Comparison of ENCODE assay signal across 19 cellular contexts in the genomic region with DNA sequence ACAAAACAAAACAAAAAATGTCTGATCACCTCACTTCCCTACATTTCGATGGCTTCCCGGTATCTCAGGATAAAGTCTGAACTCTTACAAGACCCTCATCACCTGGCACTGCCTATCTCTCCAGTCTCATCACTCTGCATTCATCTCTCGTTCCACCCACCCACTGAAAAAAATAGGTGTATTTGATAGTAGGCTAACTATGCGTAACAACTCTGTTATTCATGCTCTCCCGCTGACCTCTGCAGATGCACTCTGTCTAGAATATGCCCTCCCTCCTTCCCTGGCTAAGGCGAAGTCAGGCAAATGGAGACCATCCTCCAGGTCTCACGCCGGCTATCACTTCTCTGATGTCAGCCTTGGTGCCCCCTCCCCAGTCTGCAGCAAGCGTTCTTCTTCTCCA. TPM values are rescaled to one million over a fixed set of nuclear protein-coding genes. Genes with fewer than 3 reads are reported as not detected.
DNase-seq lines count a peak whose midpoint lies in the region; ATAC-seq, FAIRE-seq and TF ChIP-seq lines count a peak whose summit lies in the region.
"Had no signal": no experiment of that assay in that cellular context is flagged by ENCODE, and none has a peak within 500 bp of the region (broad histone marks: within the 10 kb centered on the region; RNA-seq: fewer than 3 reads in every experiment).

No MANE protein-coding gene starts in this region.

- ATAC-seq in HepG2 (no peak), right lobe of liver (no peak), GM19035 (IDR thresholded peaks at IDR 0.05; ENCODE audit: unreplicated experiment) (no peak), HG03442 (IDR thresholded peaks at IDR 0.05; ENCODE audit: unreplicated experiment) (no peak)

- DNase-seq in HepG2 (ENCODE audit: low spot score), result no peak
- DNase-seq in right lobe of liver, result no peak
- no peak for DNase-seq in H1 (ENCODE audit: low read depth in 1 of 2, low spot score in 2 of 2)
- DNase-seq in NCI-H1694 (lab: John Stamatoyannopoulos, UW), result no peak
- DNase-seq: 8988T; Calu3; CD4-positive, alpha-beta memory T cell; DMS79 treated with DMSO at 0.1 percent for 48 hours; GF-D8; HCEC 1CT had no signal

- no peak overlapping the region for H4K5ac ChIP-seq in H1 (ENCODE audit: insufficient read length, low read depth, low read length)

- peak overlapping the region; percentile 83; the same call in 1 of the 2 replicates for H2BK12ac ChIP-seq in H1 (ENCODE audit: low read depth, low read length)

- H3K27ac ChIP-seq in HepG2 (ENCODE audit: extremely low read length, insufficient read depth, low read length) (peak overlapping the region; percentile 93), right lobe of liver (no peak overlapping the region), H1 (ENCODE audit: low read depth, low read length) (no peak overlapping the region)
- H3K27ac ChIP-seq: BLaER1, GM23248 had no signal

- H2AK5ac ChIP-seq in H1 (ENCODE audit: low read depth, low read length), result no peak overlapping the region

- in situ Hi-C loops in HepG2 (cut with HindIII; ENCODE audit: extremely low pct_ligation_motif_present, low pct_unique_long_range_greater_than_20kb), result loop anchor here (10.0 to 25.0 kb wide), 3 partner anchors 125 to 672 kb away; a partner anchor contains a TSS

- H3K18ac ChIP-seq in H1 (ENCODE audit: extremely low read depth, low read length), result no peak overlapping the region; the same call in 1 of the 2 replicates

- no peak overlapping the region; the same call in 1 of the 2 replicates for H2BK20ac ChIP-seq in H1 (ENCODE audit: low read length)

- no peak overlapping the region; the same call in 1 of the 2 replicates for H2BK15ac ChIP-seq in H1 (ENCODE audit: low read length)

- no peak overlapping the region for H3K4ac ChIP-seq in H1 (replicated peaks; ENCODE audit: insufficient read length, low read depth, low read length)

- H4K20me1 ChIP-seq in HepG2 (ENCODE audit: insufficient read depth, low read length), result no peaks in the 10 kb centered on the region
- no peaks in the 10 kb centered on the region for H4K20me1 ChIP-seq in H1 (replicated peaks in 1 of 2; ENCODE audit: control insufficient read depth in 1 of 2, insufficient read depth in 2 of 2, low read length in 2 of 2)
- H4K20me1 ChIP-seq: BLaER1 had no signal

- H3K4me1 Mint-ChIP-seq in nephron, result peaks cover 34% of the 10 kb centered on the region

- TF ChIP-seq RAD21 in HepG2 (CRISPR knock-in tag; IDR thresholded peaks at IDR 0.05) (no peak), H1 (IDR thresholded peaks at IDR 0.05 in 1 of 2, conservative IDR thresholded peaks at IDR 0.05 in 1 of 2; ENCODE audit: low read depth in 2 of 2, low read length in 2 of 2) (no peak)

- FAIRE-seq in HepG2 (lab: Jason Lieb, UNC) (no peak), H1 (lab: Jason Lieb, UNC) (no peak)
- FAIRE-seq: GM19239, H54, HTR-8/SVneo had no signal

- no peak overlapping the region for H2BK120ac ChIP-seq in H1 (replicated peaks; ENCODE audit: low read depth, low read length)

- no peak overlapping the region for H3K23ac ChIP-seq in H1 (ENCODE audit: insufficient read length)

- peaks cover 64% of the 10 kb centered on the region for H3K4me1 ChIP-seq in HepG2 (ENCODE audit: insufficient read depth, low read length)
- H3K4me1 ChIP-seq in right lobe of liver, result peaks cover 0 to 19% (median 7%) of the 10 kb centered on the region in 4 donors
- peaks cover 6 to 12% (median 8%) of the 10 kb centered on the region in 4 experiments; a peak in 6 of 7 replicates for H3K4me1 ChIP-seq in H1 (replicated peaks in 1 of 4; ENCODE audit: control insufficient read depth in 3 of 4, insufficient read depth in 4 of 4, low read length in 3 of 4)

- no peaks in the 10 kb centered on the region for H3K79me1 ChIP-seq in H1 (ENCODE audit: low read depth, low read length)

- no TSS peak for BruUV-seq in HepG2 (replicated peaks; lab: Mats Ljungman, UMichigan)

- WGBS in HepG2 (ENCODE audit: low lambda C conversion rate), result 97% methylated on average over 9 of the region's 9 CpGs
- 97% methylated on average over 7 of the region's 9 CpGs for WGBS in right lobe of liver (ENCODE audit: insufficient coverage, low coverage, low lambda C conversion rate, missing lambda C conversion rate)
- WGBS in H1 (ENCODE audit: extremely low coverage in 1 of 2, insufficient coverage in 1 of 2, insufficient read length in 1 of 2, insufficient replicate concordance in 2 of 2, low coverage in 1 of 2, low lambda C conversion rate in 2 of 2, missing lambda C conversion rate in 1 of 2), 2 experiments, result 88% methylated on average over 9 of the region's 9 CpGs; no CpG with 5 or more reads in 1 of the 2 experiments

- no peak overlapping the region for H2BK5ac ChIP-seq in H1 (ENCODE audit: low read depth, low read length)

- H3K9ac ChIP-seq in HepG2 (ENCODE audit: insufficient read depth, low read depth, low read length) (peak overlapping the region; percentile 79; the same call in 1 of the 2 replicates), H1 (replicated peaks in 1 of 4; ENCODE audit: extremely low read depth in 1 of 4, low read depth in 3 of 4, low read length in 3 of 4) (no peak overlapping the region)
- H3K9ac ChIP-seq: BLaER1, GM23248 had no signal

- no peaks in the 10 kb centered on the region for H3K9me3 Mint-ChIP-seq in nephron
- H3K9me3 Mint-ChIP-seq: CD4-positive, alpha-beta memory T cell had no signal

- TF ChIP-seq CTCF in HepG2 (CRISPR knock-in tag; IDR thresholded peaks at IDR 0.05) (no peak), right lobe of liver (IDR thresholded peaks at IDR 0.05) (no peak), H1 (IDR thresholded peaks at IDR 0.05; ENCODE audit: control extremely low read depth in 1 of 3, insufficient read depth in 1 of 3, low read depth in 1 of 3, low read length in 3 of 3) (no peak), nephron (IDR thresholded peaks at IDR 0.05; ENCODE audit: unreplicated experiment in 3 of 3) (no peak)

- no peak overlapping the region for H3K56ac ChIP-seq in H1 (replicated peaks; ENCODE audit: insufficient read length, low read depth, low read length)

- H3K27me3 ChIP-seq in HepG2 (ENCODE audit: control insufficient read depth in 1 of 2, insufficient read depth in 2 of 2, low read length in 2 of 2) (no peaks in the 10 kb centered on the region), right lobe of liver (no peaks in the 10 kb centered on the region), H1 (replicated peaks in 1 of 4; ENCODE audit: control insufficient read depth in 3 of 4, extremely low read depth in 1 of 4, insufficient read depth in 3 of 4, low read length in 3 of 4) (no peaks in the 10 kb centered on the region; a peak in 1 of 7 replicates)
- H3K27me3 ChIP-seq: BLaER1 had no signal

- no peak for TF ChIP-seq POLR2A in HepG2 (IDR thresholded peaks at IDR 0.05; ENCODE audit: insufficient read depth in 1 of 2, low read depth in 2 of 2, low read length in 2 of 2)
- no peak for TF ChIP-seq POLR2A in right lobe of liver (IDR thresholded peaks at IDR 0.05)
- no peak for TF ChIP-seq POLR2A in H1 (IDR thresholded peaks at IDR 0.05; ENCODE audit: control extremely low read depth in 1 of 2, low read depth in 2 of 2, low read length in 2 of 2)

- no peaks in the 10 kb centered on the region for H3K36me3 ChIP-seq in HepG2 (replicated peaks in 1 of 2; ENCODE audit: control insufficient read depth in 1 of 2, insufficient read depth in 2 of 2, low read length in 2 of 2)
- H3K36me3 ChIP-seq in right lobe of liver, result no peaks in the 10 kb centered on the region
- H3K36me3 ChIP-seq in H1 (ENCODE audit: control insufficient read depth in 2 of 4, insufficient read depth in 4 of 4, low read length in 3 of 4), result no peaks in the 10 kb centered on the region
- H3K36me3 ChIP-seq: BLaER1 had no signal

- no peak overlapping the region for H3K4me3 Mint-ChIP-seq in nephron
- H3K4me3 Mint-ChIP-seq: CD14-positive monocyte; CD4-positive, alpha-beta memory T cell had no signal

- H3K4me3 ChIP-seq in HepG2 (replicated peaks in 1 of 3; ENCODE audit: insufficient read depth in 1 of 3, low read depth in 2 of 3, low read length in 3 of 3) (0 out of 6 replicates have a peak overlapping the region, but pooled peaks of 1 of the 3 experiments have one; percentile 60), right lobe of liver (no peak overlapping the region), H1 (ENCODE audit: extremely low read depth in 1 of 4, insufficient read depth in 2 of 4, low read depth in 3 of 4, low read length in 4 of 4) (no peak overlapping the region)
- H3K4me3 ChIP-seq: BLaER1, GM23248 had no signal

- TF ChIP-seq EP300 in HepG2 (IDR thresholded peaks at IDR 0.05; ENCODE audit: low read depth in 2 of 2, low read length in 2 of 2) (no peak), HepG2 (CRISPR knock-in tag; IDR thresholded peaks at IDR 0.05; ENCODE audit: borderline replicate concordance) (no peak), H1 (IDR thresholded peaks at IDR 0.05; ENCODE audit: borderline replicate concordance in 1 of 2, low read depth in 2 of 2, low read length in 2 of 2) (no peak)

- H3K27me3 Mint-ChIP-seq in nephron (ENCODE audit: low read depth), result no peaks in the 10 kb centered on the region

- no peaks in the 10 kb centered on the region for H3K36me3 Mint-ChIP-seq in nephron (ENCODE audit: low read depth)
- H3K36me3 Mint-ChIP-seq: CD4-positive, alpha-beta memory T cell had no signal

- peak overlapping the region; percentile 65 for H3K4me2 ChIP-seq in HepG2 (ENCODE audit: low read depth, low read length)
- no peak overlapping the region for H3K4me2 ChIP-seq in H1 (ENCODE audit: insufficient read depth in 1 of 2, low read depth in 2 of 2, low read length in 2 of 2)
- H3K4me2 ChIP-seq: BLaER1 had no signal

- no peaks in the 10 kb centered on the region; the same call in 1 of the 2 replicates for H3K23me2 ChIP-seq in H1 (ENCODE audit: low read depth, low read length)

- intact Hi-C loops in HepG2 (cut with micrococcal nuclease; ENCODE audit: unreplicated experiment) (no loop called here), right lobe of liver (cut with DNase I) (no loop called here)

- H4K8ac ChIP-seq in H1 (ENCODE audit: extremely low read depth, insufficient read depth, low read length), result no peak overlapping the region

- no peak overlapping the region for H4K91ac ChIP-seq in H1 (replicated peaks; ENCODE audit: insufficient read length, low read length)

- H3K9me3 ChIP-seq in HepG2 (ENCODE audit: low read length) (no peaks in the 10 kb centered on the region), right lobe of liver (no peaks in the 10 kb centered on the region), H1 (ENCODE audit: insufficient read depth in 2 of 2, low read depth in 1 of 2, low read length in 1 of 2) (no peaks in the 10 kb centered on the region)
- H3K9me3 ChIP-seq: BLaER1 had no signal

- POLR2A ChIA-PET in HepG2 (lab: Yijun Ruan, JAX), result interaction anchor here (1.2 to 1.6 kb wide), 3 partner anchors 9 to 868 kb away, joined by 3 to 8 read pairs (median 8); no protein-coding TSS in a partner anchor
- POLR2A ChIA-PET in H1 (lab: Charles Lee; ENCODE audit: partially characterized antibody), result interaction anchor here (1.0 kb wide), 1 partner anchor 23 kb away, joined by 3 read pairs; no protein-coding TSS in a partner anchor

- peak overlapping the region; percentile 82 to 90 (median 88) for H3K27ac Mint-ChIP-seq in nephron
- H3K27ac Mint-ChIP-seq: CD4-positive, alpha-beta memory T cell had no signal

- H3K14ac ChIP-seq in H1 (ENCODE audit: insufficient read length), result no peak overlapping the region

- H3K79me2 ChIP-seq in HepG2 (ENCODE audit: insufficient read depth, low read length) (peaks cover 2% of the 10 kb centered on the region), H1 (ENCODE audit: control insufficient read depth in 1 of 2, insufficient read depth in 2 of 2, low read length in 2 of 2) (no peaks in the 10 kb centered on the region)

- no peak overlapping the region for H2AFZ ChIP-seq in HepG2 (ENCODE audit: low read length)
- H2AFZ ChIP-seq in H1 (ENCODE audit: low read length), result no peak overlapping the region
- H2AFZ ChIP-seq: GM23248 had no signal

- CTCF ChIA-PET in HepG2 (lab: Yijun Ruan, JAX; ENCODE audit: low intra/inter-chr PET ratio, low total read pairs), result no interaction called here
- CTCF ChIA-PET in H1 (lab: Charles Lee; ENCODE audit: partially characterized antibody), result interaction anchor here (0.6 to 2.1 kb wide), 5 partner anchors 12 to 882 kb away, joined by 3 to 5 read pairs (median 3); no protein-coding TSS in a partner anchor

RNA-seq across cellular contexts. Expression of a gene that starts 44.9 kb away (rescaled TPM):
- 31.5 and 46.5 TPM in 2 replicates for total RNA-seq in HepG2 (2016; rRNA removed; fragmentation: Illumina TruSeq; extraction: Trizol)
- total RNA-seq in HepG2 (2016; cell fraction: cytosol; rRNA removed; fragmentation: Illumina TruSeq; extraction: Trizol; ENCODE audit: low read depth), result 14.8 and 18.7 TPM in 2 replicates
- total RNA-seq in HepG2 (2016; cell fraction: insoluble cytoplasmic fraction; rRNA removed; fragmentation: Illumina TruSeq; extraction: Trizol), result 31.3 and 47.3 TPM in 2 replicates
- 12.9 and 13.7 TPM in 2 replicates for total RNA-seq in HepG2 (2016; cell fraction: membrane; rRNA removed; fragmentation: Illumina TruSeq; extraction: Trizol)
- 19.0 and 21.0 TPM in 2 replicates for total RNA-seq in HepG2 (2016; cell fraction: nucleus; rRNA removed; fragmentation: Illumina TruSeq; extraction: Trizol)
- polyA plus RNA-seq in HepG2 (2011; rRNA removed), result 4.6 and 8.2 TPM in 2 replicates
- 2.3 and 3.5 TPM in 2 replicates for polyA plus RNA-seq in HepG2 (2011; cell fraction: cytosol; rRNA removed)
- polyA plus RNA-seq in HepG2 (2011; cell fraction: nucleus; rRNA removed), result 1.2 and 1.6 TPM in 2 replicates
- 5.6 and 15.0 TPM in 2 replicates for polyA plus RNA-seq in HepG2 (2012)
- polyA plus RNA-seq in HepG2 (2016; cell fraction: cytosol; fragmentation: Illumina TruSeq; extraction: Trizol; ENCODE audit: low read depth), result 11.9 and 16.6 TPM in 2 replicates
- 46.2 and 47.9 TPM in 2 replicates for polyA plus RNA-seq in HepG2 (2016; cell fraction: insoluble cytoplasmic fraction; fragmentation: Illumina TruSeq; extraction: Trizol; ENCODE audit: low read depth)
- 14.1 and 16.6 TPM in 2 replicates for polyA plus RNA-seq in HepG2 (2016; cell fraction: membrane; fragmentation: Illumina TruSeq; extraction: Trizol; ENCODE audit: low read depth)
- polyA plus RNA-seq in HepG2 (2016; cell fraction: nucleus; fragmentation: Illumina TruSeq; extraction: Trizol; ENCODE audit: insufficient read depth, low read depth), result 17.2 and 19.3 TPM in 2 replicates
- polyA minus RNA-seq in HepG2 (2011; rRNA and poly(A)+ RNA removed; ENCODE audit: low replicate concordance), result 4.0 and 7.4 TPM in 2 replicates
- polyA minus RNA-seq in HepG2 (2011; cell fraction: cytosol; rRNA and poly(A)+ RNA removed), result 2.3 and 3.3 TPM in 2 replicates
- polyA minus RNA-seq in HepG2 (2011; cell fraction: nucleus; rRNA and poly(A)+ RNA removed), result 9.8 and 12.6 TPM in 2 replicates
- total RNA-seq in right lobe of liver, result 1 to 10 TPM; 1.7 to 4.7 (median 3.2) TPM
- total RNA-seq in H1 (2021; fragmentation: NEBNext Ultra II Directional; extraction: Animal tissue kit (Norgen Biotek cat#: 25700)), result 12.8 and 15.4 TPM in 2 replicates
- polyA plus RNA-seq in H1 (2011; rRNA removed), result 4.6 and 6.8 TPM in 2 replicates
- 11.2 TPM for polyA plus RNA-seq in H1 (2011; cell fraction: cytosol; rRNA removed)
- 3.4 TPM for polyA plus RNA-seq in H1 (2011; cell fraction: nucleus; rRNA removed)
- polyA plus RNA-seq in H1 (2012, experiment 1 of 2), result 12.7 to 16.4 TPM (median 13.6 TPM) in 4 replicates
- polyA plus RNA-seq in H1 (2012, experiment 2 of 2), result 4.0 TPM
- 8.0 TPM for polyA plus RNA-seq in H1 (2013, experiment 1 of 2)
- polyA plus RNA-seq in H1 (2013, experiment 2 of 2), result 9.4 TPM
- 4.3 and 5.3 TPM in 2 replicates for polyA minus RNA-seq in H1 (2011; rRNA and poly(A)+ RNA removed)
- 3.2 TPM for polyA minus RNA-seq in H1 (2011; cell fraction: cytosol; rRNA and poly(A)+ RNA removed)
- 9.1 TPM for polyA minus RNA-seq in H1 (2011; cell fraction: nucleus; rRNA and poly(A)+ RNA removed)

RNA-seq across cellular contexts. Expression of a gene that starts 46.1 kb away (rescaled TPM):
- total RNA-seq in HepG2 (2016; rRNA removed; fragmentation: Illumina TruSeq; extraction: Trizol) (31.2 and 33.6 TPM in 2 replicates), right lobe of liver (1 to 10 TPM; 4.9 to 7.1 (median 6.6) TPM)
- 11.5 and 12.2 TPM in 2 replicates for total RNA-seq in HepG2 (2016; cell fraction: cytosol; rRNA removed; fragmentation: Illumina TruSeq; extraction: Trizol; ENCODE audit: low read depth)
- 31.8 and 36.0 TPM in 2 replicates for total RNA-seq in HepG2 (2016; cell fraction: insoluble cytoplasmic fraction; rRNA removed; fragmentation: Illumina TruSeq; extraction: Trizol)
- 18.3 and 22.5 TPM in 2 replicates for total RNA-seq in HepG2 (2016; cell fraction: membrane; rRNA removed; fragmentation: Illumina TruSeq; extraction: Trizol)
- total RNA-seq in HepG2 (2016; cell fraction: nucleus; rRNA removed; fragmentation: Illumina TruSeq; extraction: Trizol), result 26.6 and 30.6 TPM in 2 replicates
- polyA plus RNA-seq in HepG2 (2011; rRNA removed) (13.6 and 16.4 TPM in 2 replicates), H1 (2011; rRNA removed) (26.8 and 32.2 TPM in 2 replicates)
- polyA plus RNA-seq in HepG2 (2011; cell fraction: cytosol; rRNA removed), result 13.0 and 13.1 TPM in 2 replicates
- 12.2 and 16.4 TPM in 2 replicates for polyA plus RNA-seq in HepG2 (2011; cell fraction: nucleus; rRNA removed)
- polyA plus RNA-seq in HepG2 (2012), result 10.0 and 12.9 TPM in 2 replicates
- 4.6 and 7.3 TPM in 2 replicates for polyA plus RNA-seq in HepG2 (2016; cell fraction: cytosol; fragmentation: Illumina TruSeq; extraction: Trizol; ENCODE audit: low read depth)
- 29.7 and 30.3 TPM in 2 replicates for polyA plus RNA-seq in HepG2 (2016; cell fraction: insoluble cytoplasmic fraction; fragmentation: Illumina TruSeq; extraction: Trizol; ENCODE audit: low read depth)
- polyA plus RNA-seq in HepG2 (2016; cell fraction: membrane; fragmentation: Illumina TruSeq; extraction: Trizol; ENCODE audit: low read depth), result 12.8 and 13.0 TPM in 2 replicates
- 20.5 and 23.6 TPM in 2 replicates for polyA plus RNA-seq in HepG2 (2016; cell fraction: nucleus; fragmentation: Illumina TruSeq; extraction: Trizol; ENCODE audit: insufficient read depth, low read depth)
- 16.8 and 72.0 TPM in 2 replicates for polyA minus RNA-seq in HepG2 (2011; rRNA and poly(A)+ RNA removed; ENCODE audit: low replicate concordance)
- polyA minus RNA-seq in HepG2 (2011; cell fraction: cytosol; rRNA and poly(A)+ RNA removed), result 12.2 and 16.0 TPM in 2 replicates
- polyA minus RNA-seq in HepG2 (2011; cell fraction: nucleus; rRNA and poly(A)+ RNA removed), result 34.9 and 39.3 TPM in 2 replicates
- total RNA-seq in H1 (2021; fragmentation: NEBNext Ultra II Directional; extraction: Animal tissue kit (Norgen Biotek cat#: 25700)), result 58.1 and 69.9 TPM in 2 replicates
- polyA plus RNA-seq in H1 (2011; cell fraction: cytosol; rRNA removed), result 40.9 TPM
- polyA plus RNA-seq in H1 (2011; cell fraction: nucleus; rRNA removed), result 31.4 TPM
- polyA plus RNA-seq in H1 (2012, experiment 1 of 2), result 35.0 to 42.4 TPM (median 38.0 TPM) in 4 replicates
- polyA plus RNA-seq in H1 (2012, experiment 2 of 2), result 18.7 TPM
- polyA plus RNA-seq in H1 (2013, experiment 1 of 2), result 31.4 TPM
- 31.5 TPM for polyA plus RNA-seq in H1 (2013, experiment 2 of 2)
- polyA minus RNA-seq in H1 (2011; rRNA and poly(A)+ RNA removed), result 58.6 and 67.4 TPM in 2 replicates
- polyA minus RNA-seq in H1 (2011; cell fraction: cytosol; rRNA and poly(A)+ RNA removed), result 26.8 TPM
- polyA minus RNA-seq in H1 (2011; cell fraction: nucleus; rRNA and poly(A)+ RNA removed), result 47.9 TPM
